In genomic region chr14:61596985-61597384, GRCh38 we compare ENCODE assay signal across 19 cellular contexts.
DNase-seq lines count a peak whose midpoint lies in the region; ATAC-seq and TF ChIP-seq lines count a peak whose summit lies in the region.
"Had no signal": no experiment of that assay in that cellular context is flagged by ENCODE, and none has a peak within 500 bp of the region (broad histone marks: within the 10 kb centered on the region; RNA-seq: fewer than 3 reads in every experiment).

No MANE protein-coding gene starts in this region.

- no peak overlapping the region for H3K4me3 Mint-ChIP-seq in neural progenitor cell
- H3K4me3 Mint-ChIP-seq in activated CD8-positive, alpha-beta T cell treated with anti-CD3 and anti-CD28 coated beads, Interleukin-2, amount 10 ng/mL, durations not matched to agents 7 days and 5 days, result no peak overlapping the region
- H3K4me3 Mint-ChIP-seq: brain; T-helper 2 cell treated with Interferon-gamma antibody and Interleukin-4, amounts not matched to agents 5 μg/mL and 100 μg/mL, for 36 hours had no signal

- DNase-seq in GM23248 (peak; percentile 42), NAMALWA (ENCODE audit: low spot score) (peak; percentile 3), brain microvascular endothelial cell (no peak), neural progenitor cell (ENCODE audit: low spot score) (no peak), left colon (no peak)
- DNase-seq in activated CD8-positive, alpha-beta T cell treated with anti-CD3 and anti-CD28 coated beads, Interleukin-2, amount 10 ng/mL, durations not matched to agents 7 days and 5 days, result no peak
- DNase-seq: activated naive CD4-positive, alpha-beta T cell; EL; erythroblast; left cardiac atrium; NCI-H1092; NCI-H2081 treated with DMSO at 0.1 percent for 48 hours; NCI-H510A; occipital lobe; right lobe of liver had no signal

- TF ChIP-seq CTCF in brain microvascular endothelial cell (IDR thresholded peaks at IDR 0.05; ENCODE audit: low read depth, low read length, missing control alignments) (no peak), neural progenitor cell (IDR thresholded peaks at IDR 0.05) (no peak)

- H3K4me2 ChIP-seq in GM23248 (ENCODE audit: unreplicated experiment) (peak overlapping the region; percentile 2), neural progenitor cell (no peak overlapping the region)

- peaks cover 21% of the 10 kb centered on the region for H3K4me1 Mint-ChIP-seq in neural progenitor cell
- H3K4me1 Mint-ChIP-seq in activated CD8-positive, alpha-beta T cell treated with anti-CD3 and anti-CD28 coated beads, Interleukin-2, amount 10 ng/mL, durations not matched to agents 7 days and 5 days (ENCODE audit: low read depth), result peaks cover 48% of the 10 kb centered on the region

- H3F3A ChIP-seq in GM23248 (ENCODE audit: insufficient read depth), result peaks cover 44% of the 10 kb centered on the region
- peaks cover 11% of the 10 kb centered on the region for H3F3A ChIP-seq in neural progenitor cell (ENCODE audit: low read depth)

- H3K9ac ChIP-seq in GM23248 (peak overlapping the region; percentile 31; the same call in 1 of the 2 replicates), neural progenitor cell (no peak overlapping the region)

- POLR2A ChIA-PET in activated CD8-positive, alpha-beta T cell treated with anti-CD3 and anti-CD28 coated beads, Interleukin-2, amount 10 ng/mL, durations not matched to agents 7 days and 5 days (lab: Charles Lee), result interaction anchor here (0.6 to 2.7 kb wide), 2 partner anchors 43 to 98 kb away, joined by 3 to 6 read pairs; partner anchors contain the start of gene HIF1A

- H3K79me2 ChIP-seq in GM23248 (ENCODE audit: insufficient read depth) (peaks cover 58% of the 10 kb centered on the region), neural progenitor cell (ENCODE audit: low read depth) (no peaks in the 10 kb centered on the region)

- H2AFZ ChIP-seq in GM23248 (peak overlapping the region; percentile 68), neural progenitor cell (replicated peaks) (no peak overlapping the region)

- H3K27ac Mint-ChIP-seq in neural progenitor cell, result peak overlapping the region; percentile 27
- H3K27ac Mint-ChIP-seq in activated CD8-positive, alpha-beta T cell treated with anti-CD3 and anti-CD28 coated beads, Interleukin-2, amount 10 ng/mL, durations not matched to agents 7 days and 5 days, result no peak overlapping the region
- H3K27ac Mint-ChIP-seq: brain; T-helper 2 cell treated with Interferon-gamma antibody and Interleukin-4, amounts not matched to agents 5 μg/mL and 100 μg/mL, for 36 hours had no signal

- H3K9me3 ChIP-seq in GM23248 (ENCODE audit: low read depth), result no peaks in the 10 kb centered on the region
- no peaks in the 10 kb centered on the region for H3K9me3 ChIP-seq in neural progenitor cell (ENCODE audit: low read depth)
- H3K9me3 ChIP-seq: right lobe of liver had no signal

- H3K9me2 ChIP-seq in GM23248 (ENCODE audit: insufficient read depth), result no peaks in the 10 kb centered on the region

- H3K27me3 ChIP-seq in GM23248 (replicated peaks; ENCODE audit: insufficient read depth), result no peaks in the 10 kb centered on the region
- H3K27me3 ChIP-seq in brain microvascular endothelial cell (replicated peaks), result no peaks in the 10 kb centered on the region
- H3K27me3 ChIP-seq in neural progenitor cell, result no peaks in the 10 kb centered on the region
- H3K27me3 ChIP-seq: right lobe of liver had no signal

- H3K27me3 Mint-ChIP-seq in neural progenitor cell (ENCODE audit: insufficient read depth, low read depth), result peaks cover 9% of the 10 kb centered on the region
- no peaks in the 10 kb centered on the region for H3K27me3 Mint-ChIP-seq in activated CD8-positive, alpha-beta T cell treated with anti-CD3 and anti-CD28 coated beads, Interleukin-2, amount 10 ng/mL, durations not matched to agents 7 days and 5 days (ENCODE audit: low read depth)

- H3K4me1 ChIP-seq in GM23248 (ENCODE audit: insufficient read depth) (peaks cover 56% of the 10 kb centered on the region), neural progenitor cell (peaks cover 10% of the 10 kb centered on the region)
- H3K4me1 ChIP-seq: right lobe of liver had no signal

- H3K4me3 ChIP-seq in GM23248 (no peak overlapping the region), brain microvascular endothelial cell (ENCODE audit: low read depth, low read length) (no peak overlapping the region), neural progenitor cell (no peak overlapping the region)
- H3K4me3 ChIP-seq: right lobe of liver had no signal

- intact Hi-C loops in left colon (cut with DNase I, micrococcal nuclease), result no loop called here

- in situ Hi-C loops in GM23248 (cut with MboI) (no loop called here), brain microvascular endothelial cell (cut with HindIII; ENCODE audit: low pct_ligation_motif_present, low sequenced_read_pairs) (no loop called here)

- no peaks in the 10 kb centered on the region for H3K36me3 ChIP-seq in GM23248 (ENCODE audit: low read depth)
- no peaks in the 10 kb centered on the region for H3K36me3 ChIP-seq in brain microvascular endothelial cell (replicated peaks)
- no peaks in the 10 kb centered on the region for H3K36me3 ChIP-seq in neural progenitor cell
- H3K36me3 ChIP-seq: right lobe of liver had no signal

- no peaks in the 10 kb centered on the region for H3K36me3 Mint-ChIP-seq in neural progenitor cell
- peaks cover 5% of the 10 kb centered on the region for H3K36me3 Mint-ChIP-seq in activated CD8-positive, alpha-beta T cell treated with anti-CD3 and anti-CD28 coated beads, Interleukin-2, amount 10 ng/mL, durations not matched to agents 7 days and 5 days (ENCODE audit: low read depth)
- H3K36me3 Mint-ChIP-seq: brain had no signal

- CTCF ChIA-PET in activated CD8-positive, alpha-beta T cell treated with anti-CD3 and anti-CD28 coated beads, Interleukin-2, amount 10 ng/mL, durations not matched to agents 7 days and 5 days (lab: Charles Lee), result interaction anchor here (1.0 to 1.8 kb wide), 2 partner anchors 23 to 241 kb away, joined by 3 read pairs; no protein-coding TSS in a partner anchor

- H3K27ac ChIP-seq in GM23248, result peak overlapping the region; percentile 94
- H3K27ac ChIP-seq in brain microvascular endothelial cell, result peak overlapping the region; percentile 84
- H3K27ac ChIP-seq in neural progenitor cell, result no peak overlapping the region
- H3K27ac ChIP-seq: right lobe of liver had no signal

- WGBS in GM23248 (ENCODE audit: low coverage in 1 of 2, low lambda C conversion rate in 2 of 2, missing lambda C conversion rate in 2 of 2), 2 experiments, result 52% methylated on average over 5 of the region's 5 CpGs

- peaks cover 5% of the 10 kb centered on the region for H3K9me3 Mint-ChIP-seq in neural progenitor cell
- H3K9me3 Mint-ChIP-seq in activated CD8-positive, alpha-beta T cell treated with anti-CD3 and anti-CD28 coated beads, Interleukin-2, amount 10 ng/mL, durations not matched to agents 7 days and 5 days (ENCODE audit: insufficient read depth), result no peaks in the 10 kb centered on the region

- no peak for ATAC-seq in left colon
- no peak for ATAC-seq in activated CD8-positive, alpha-beta T cell treated with anti-CD3 and anti-CD28 coated beads, Interleukin-2, amount 10 ng/mL, durations not matched to agents 7 days and 5 days
- ATAC-seq in GM19395 (IDR thresholded peaks at IDR 0.05; ENCODE audit: unreplicated experiment), result no peak
- ATAC-seq: activated CD4-positive, CD25-positive, alpha-beta regulatory T cell treated with anti-CD3 and anti-CD28 coated beads, Interleukin-2, amount 50 U/mL, for 24 hours; left cardiac atrium; right lobe of liver had no signal

- H4K20me1 ChIP-seq in GM23248 (ENCODE audit: insufficient read depth), result no peaks in the 10 kb centered on the region
- no peaks in the 10 kb centered on the region for H4K20me1 ChIP-seq in neural progenitor cell (ENCODE audit: low read depth)

Comparison
In these comparisons a context has a peak if more than half of its experiments do, and no peak if none do; other contexts are left out.
1. DNase-seq: peak in GM23248 (single experiment) and NAMALWA (single experiment); none in brain microvascular endothelial cell (single experiment), neural progenitor cell (single experiment), left colon (0 of 2) and activated CD8-positive, alpha-beta T cell treated with anti-CD3 and anti-CD28 coated beads, Interleukin-2, amount 10 ng/mL, durations not matched to agents 7 days and 5 days (single experiment).